24 cellular contexts compared by ENCODE assay signal in the genomic region with DNA sequence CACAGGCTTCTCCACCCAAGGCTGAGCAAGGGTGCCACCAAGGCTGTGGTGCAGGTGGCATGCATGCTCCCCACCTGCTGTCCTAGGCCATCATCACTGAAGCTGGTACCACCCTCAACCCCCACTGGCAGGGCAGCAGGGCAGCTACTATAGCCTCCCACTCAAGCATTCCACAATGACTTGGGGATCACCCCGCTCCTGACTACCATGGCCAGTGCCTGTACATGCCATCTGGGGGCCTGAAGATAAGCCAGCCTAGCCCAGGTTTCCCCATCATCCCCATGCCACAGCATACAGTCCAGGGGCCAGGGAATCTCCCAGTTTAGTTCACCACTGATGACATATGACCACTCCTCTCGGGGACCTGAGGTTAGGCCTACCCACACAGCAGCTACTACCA.
DNase-seq lines count a peak whose midpoint lies in the region; ATAC-seq, FAIRE-seq and TF ChIP-seq lines count a peak whose summit lies in the region.
"Had no signal": no experiment of that assay in that cellular context is flagged by ENCODE, and none has a peak within 500 bp of the region (broad histone marks: within the 10 kb centered on the region; RNA-seq: fewer than 3 reads in every experiment).

No MANE protein-coding gene starts in this region.

- no peak overlapping the region for H3K4me3 Mint-ChIP-seq in stimulated activated effector memory CD8-positive, alpha-beta T cell treated with anti-CD3 and anti-CD28 coated beads, Interleukin-12 subunit alpha, Interleukin-12 subunit beta, amount 100 ng/mL, for 72 hours
- H3K4me3 Mint-ChIP-seq: CD14-positive monocyte; CD4-positive, alpha-beta T cell; CD8-positive, alpha-beta memory T cell had no signal

- H3K27me3 ChIP-seq in aorta (ENCODE audit: control insufficient read depth in 1 of 2, insufficient read depth in 2 of 2, low read length in 1 of 2): no peaks in the 10 kb centered on the region
- H3K27me3 ChIP-seq: BE2C; BLaER1 treated with 17β-estradiol and CSF1 and Interleukin-3, amounts not matched to agents 10 nM and 100 nM had no signal

- H3K9me3 ChIP-seq in kidney (ENCODE audit: control insufficient read depth in 1 of 2, low read length in 2 of 2) (no peaks in the 10 kb centered on the region), aorta (ENCODE audit: control insufficient read depth, low read length) (peaks cover 2% of the 10 kb centered on the region)
- H3K9me3 ChIP-seq: BE2C; BLaER1 treated with 17β-estradiol and CSF1 and Interleukin-3, amounts not matched to agents 10 nM and 100 nM had no signal

- H3K9me3 Mint-ChIP-seq in stimulated activated effector memory CD8-positive, alpha-beta T cell treated with anti-CD3 and anti-CD28 coated beads, Interleukin-12 subunit alpha, Interleukin-12 subunit beta, amount 100 ng/mL, for 72 hours: peaks cover 29% of the 10 kb centered on the region

- no peak overlapping the region for H3K4me3 ChIP-seq in kidney (ENCODE audit: low read length in 2 of 2)
- H3K4me3 ChIP-seq in aorta (ENCODE audit: low read length in 2 of 2): no peak overlapping the region
- H3K4me3 ChIP-seq: A549; BLaER1 treated with 17β-estradiol and CSF1 and Interleukin-3, amounts not matched to agents 10 nM and 100 nM; GM12878 had no signal

- H3K4me1 ChIP-seq in kidney (ENCODE audit: control insufficient read depth in 1 of 2, insufficient read depth in 1 of 2, low read depth in 1 of 2, low read length in 2 of 2): no peaks in the 10 kb centered on the region
- no peaks in the 10 kb centered on the region for H3K4me1 ChIP-seq in aorta (ENCODE audit: control insufficient read depth in 1 of 2, insufficient read depth in 2 of 2, low read length in 2 of 2)
- H3K4me1 ChIP-seq: A549; BE2C; BLaER1 treated with 17β-estradiol and CSF1 and Interleukin-3, amounts not matched to agents 10 nM and 100 nM had no signal

- WGBS in aorta, 2 donors: 93 to 100% methylated on average over 2 of the region's 2 CpGs

- no peaks in the 10 kb centered on the region for H3K36me3 Mint-ChIP-seq in stimulated activated effector memory CD8-positive, alpha-beta T cell treated with anti-CD3 and anti-CD28 coated beads, Interleukin-12 subunit alpha, Interleukin-12 subunit beta, amount 100 ng/mL, for 72 hours
- H3K36me3 Mint-ChIP-seq: CD14-positive monocyte; CD8-positive, alpha-beta memory T cell had no signal

- intact Hi-C loops in kidney (cut with DNase I) (no loop called here), aorta (cut with DNase I) (no loop called here)

- H3K9ac ChIP-seq in kidney (ENCODE audit: low read length in 2 of 2): no peak overlapping the region
- H3K9ac ChIP-seq: BLaER1 treated with 17β-estradiol and CSF1 and Interleukin-3, amounts not matched to agents 10 nM and 100 nM had no signal

- ATAC-seq in stimulated activated effector memory CD8-positive, alpha-beta T cell treated with anti-CD3 and anti-CD28 coated beads, Interleukin-12 subunit alpha, Interleukin-12 subunit beta, amount 100 ng/mL, for 72 hours: peak; percentile 26
- ATAC-seq in aorta (ENCODE audit: low FRiP score) (peak; percentile 48), GM18907 (IDR thresholded peaks at IDR 0.05; ENCODE audit: unreplicated experiment) (no peak), GM18519 (IDR thresholded peaks at IDR 0.05; ENCODE audit: low FRiP score, unreplicated experiment) (no peak)
- ATAC-seq: A549, GM12878, HCT116 had no signal

- DNase-seq in UCSD-AML1 (lab: John Stamatoyannopoulos, UW; ENCODE audit: unreplicated experiment) (peak; percentile 2), kidney (peak; percentile 32), aorta (no peak), HCEC 1CT (no peak)
- no peak for DNase-seq in stimulated activated effector memory CD8-positive, alpha-beta T cell treated with anti-CD3 and anti-CD28 coated beads, Interleukin-12 subunit alpha, Interleukin-12 subunit beta, amount 100 ng/mL, for 72 hours (ENCODE audit: low spot score in 2 of 2)
- DNase-seq: 8988T; AML-193; BE2C; CD4-positive, alpha-beta T cell; CD8-positive, alpha-beta memory T cell; DMS 273 treated with DMSO at 0.1 percent for 48 hours; DMS79; EL; GDM1; GOT3; H7 had no signal

- no peaks in the 10 kb centered on the region for H3K4me1 Mint-ChIP-seq in stimulated activated effector memory CD8-positive, alpha-beta T cell treated with anti-CD3 and anti-CD28 coated beads, Interleukin-12 subunit alpha, Interleukin-12 subunit beta, amount 100 ng/mL, for 72 hours
- H3K4me1 Mint-ChIP-seq: CD14-positive monocyte; CD8-positive, alpha-beta memory T cell had no signal

- no peak overlapping the region for H3K27ac ChIP-seq in kidney (ENCODE audit: low read depth in 2 of 2, low read length in 2 of 2)
- no peak overlapping the region for H3K27ac ChIP-seq in aorta (ENCODE audit: low read depth in 1 of 2, low read length in 2 of 2)
- H3K27ac ChIP-seq: A549; BLaER1 treated with 17β-estradiol and CSF1 and Interleukin-3, amounts not matched to agents 10 nM and 100 nM had no signal

- no peak for FAIRE-seq in kidney (lab: Jason Lieb, UNC)
- FAIRE-seq: A549, D721Med, GM12878 had no signal

- H3K36me3 ChIP-seq in kidney (ENCODE audit: control insufficient read depth in 1 of 2, insufficient read depth in 2 of 2, low read length in 2 of 2) (no peaks in the 10 kb centered on the region), aorta (ENCODE audit: control insufficient read depth in 1 of 2, insufficient read depth in 2 of 2, low read length in 1 of 2) (no peaks in the 10 kb centered on the region)
- H3K36me3 ChIP-seq: BE2C; BLaER1 treated with 17β-estradiol and CSF1 and Interleukin-3, amounts not matched to agents 10 nM and 100 nM had no signal

- no peak overlapping the region for H3K27ac Mint-ChIP-seq in stimulated activated effector memory CD8-positive, alpha-beta T cell treated with anti-CD3 and anti-CD28 coated beads, Interleukin-12 subunit alpha, Interleukin-12 subunit beta, amount 100 ng/mL, for 72 hours
- H3K27ac Mint-ChIP-seq: CD14-positive monocyte; CD4-positive, alpha-beta T cell; CD8-positive, alpha-beta memory T cell had no signal

- TF ChIP-seq CTCF in kidney (IDR thresholded peaks at IDR 0.05; ENCODE audit: borderline replicate concordance, extremely low read depth, insufficient read depth): no peak

Comparison
In these comparisons a context has a peak if more than half of its experiments do, and no peak if none do; other contexts are left out.
1. DNase-seq: peak in UCSD-AML1 (single experiment) and kidney (single experiment); none in stimulated activated effector memory CD8-positive, alpha-beta T cell treated with anti-CD3 and anti-CD28 coated beads, Interleukin-12 subunit alpha, Interleukin-12 subunit beta, amount 100 ng/mL, for 72 hours (0 of 2), aorta (0 of 2) and HCEC 1CT (single experiment).
2. ATAC-seq: peak in stimulated activated effector memory CD8-positive, alpha-beta T cell treated with anti-CD3 and anti-CD28 coated beads, Interleukin-12 subunit alpha, Interleukin-12 subunit beta, amount 100 ng/mL, for 72 hours (single experiment) and aorta (single experiment); none in GM18907 (single experiment) and GM18519 (single experiment).